In genomic region chr16:51953541-51953940, GRCh38 we compare ENCODE assay signal across 30 cellular contexts.
"Had no signal": no experiment of that assay in that cellular context is flagged by ENCODE, and none has a peak within 500 bp of the region (broad histone marks: within the 10 kb centered on the region; RNA-seq: fewer than 3 reads in every experiment).

No MANE protein-coding gene starts in this region.

- H3K9me3 Mint-ChIP-seq: natural killer cell, nephron, neural crest cell, type B pancreatic cell had no signal

- H3K36me3 Mint-ChIP-seq: naive thymus-derived CD4-positive, alpha-beta T cell; natural killer cell; stimulated activated memory B cell treated with anti-CD40 and anti-IgM and Interleukin-4, amounts not matched to agents 10 μg/mL and 1 μg/mL and 100 μg/mL, for 72 hours; type B pancreatic cell had no signal

- H3K4me1 Mint-ChIP-seq: naive thymus-derived CD4-positive, alpha-beta T cell; natural killer cell; stimulated activated memory B cell treated with anti-CD40 and anti-IgM and Interleukin-4, amounts not matched to agents 10 μg/mL and 1 μg/mL and 100 μg/mL, for 72 hours; stimulated activated naive CD8-positive, alpha-beta T cell treated with anti-CD3 and anti-CD28 coated beads, Interleukin-15, amount 100 ng/mL, for 72 hours had no signal

- H3K9me3 ChIP-seq: neutrophil, pancreas, prostate gland, right atrium auricular region, right lobe of liver, sigmoid colon, suprapubic skin, testis, tibial artery, transverse colon, upper lobe of right lung, uterus had no signal

- H3K36me3 ChIP-seq: neutrophil, pancreas, prostate gland, right atrium auricular region, right lobe of liver, sigmoid colon, suprapubic skin, tibial artery, transverse colon, upper lobe of right lung, uterus had no signal

- DNase-seq: naive thymus-derived CD4-positive, alpha-beta T cell; natural killer cell; nucleus accumbens; pancreas; retina; right lobe of liver; sigmoid colon; small intestine; stimulated activated CD4-positive, alpha-beta T cell treated with anti-CD3 and anti-CD28 coated beads, Interleukin-12 subunit alpha, Interleukin-12 subunit beta, amount 100 ng/mL, for 4 hours; stimulated activated CD4-positive, alpha-beta T cell treated with anti-CD3 and anti-CD28 coated beads, Interleukin-1b, Interleukin-23, amount 100 ng/mL, for 48 hours; stimulated activated CD4-positive, alpha-beta T cell treated with anti-CD3 and anti-CD28 coated beads, Interleukin-4, amount 100 ng/mL, for 1 hour; stimulated activated CD4-positive, alpha-beta T cell treated with anti-CD3 and anti-CD28 coated beads, Interleukin-4, amount 100 ng/mL, for 4 hours; stimulated activated CD8-positive, alpha-beta memory T cell treated with anti-CD3 and anti-CD28 coated beads, Interleukin-4, amount 100 ng/mL, for 48 hours; stimulated activated naive CD4-positive, alpha-beta T cell; stimulated activated naive CD8-positive, alpha-beta T cell treated with anti-CD3 and anti-CD28 coated beads, Interleukin-15, amount 100 ng/mL, for 72 hours; stimulated activated naive CD8-positive, alpha-beta T cell treated with anti-CD3 and anti-CD28 coated beads, Interleukin-15, Interleukin-2, amounts not matched to agents 100 U/mL and 50 U/mL, for 24 hours; substantia nigra; testis; tibial artery; transverse colon; upper lobe of right lung; uterus had no signal

- H3K4me3 Mint-ChIP-seq: naive thymus-derived CD4-positive, alpha-beta T cell; natural killer cell; nephron; neural crest cell; stimulated activated memory B cell treated with anti-CD40 and anti-IgM and Interleukin-4, amounts not matched to agents 10 μg/mL and 1 μg/mL and 100 μg/mL, for 72 hours; stimulated activated naive CD8-positive, alpha-beta T cell treated with anti-CD3 and anti-CD28 coated beads, Interleukin-15, amount 100 ng/mL, for 72 hours; type B pancreatic cell had no signal

- ATAC-seq: naive thymus-derived CD4-positive, alpha-beta T cell; natural killer cell; pancreas; right lobe of liver; stimulated activated memory B cell treated with anti-CD40 and anti-IgM and Interleukin-4, amounts not matched to agents 10 μg/mL and 1 μg/mL and 100 μg/mL, for 72 hours; stimulated activated naive CD8-positive, alpha-beta T cell treated with anti-CD3 and anti-CD28 coated beads, Interleukin-15, amount 100 ng/mL, for 72 hours; stimulated activated naive CD8-positive, alpha-beta T cell treated with anti-CD3 and anti-CD28 coated beads, Interleukin-15, Interleukin-2, amounts not matched to agents 100 U/mL and 50 U/mL, for 24 hours; upper lobe of right lung had no signal

- H3K4me3 ChIP-seq: pancreas, prostate gland, right atrium auricular region, right lobe of liver, sigmoid colon, suprapubic skin, testis, tibial artery, transverse colon, upper lobe of right lung, uterus had no signal

- H3K27ac ChIP-seq: neutrophil, pancreas, right atrium auricular region, right lobe of liver, sigmoid colon, suprapubic skin, testis, tibial artery, upper lobe of right lung, uterus had no signal

- H3K4me1 ChIP-seq: pancreas, prostate gland, right atrium auricular region, right lobe of liver, sigmoid colon, suprapubic skin, testis, tibial artery, transverse colon, upper lobe of right lung, uterus had no signal

- H3K27me3 ChIP-seq: neutrophil, pancreas, right atrium auricular region, right lobe of liver, sigmoid colon, testis, tibial artery, transverse colon, uterus had no signal

- FAIRE-seq: pancreas, small intestine had no signal

- H3K27me3 Mint-ChIP-seq: naive thymus-derived CD4-positive, alpha-beta T cell; stimulated activated memory B cell treated with anti-CD40 and anti-IgM and Interleukin-4, amounts not matched to agents 10 μg/mL and 1 μg/mL and 100 μg/mL, for 72 hours; stimulated activated naive CD8-positive, alpha-beta T cell treated with anti-CD3 and anti-CD28 coated beads, Interleukin-15, amount 100 ng/mL, for 72 hours had no signal

- H3K27ac Mint-ChIP-seq: naive thymus-derived CD4-positive, alpha-beta T cell; natural killer cell; stimulated activated memory B cell treated with anti-CD40 and anti-IgM and Interleukin-4, amounts not matched to agents 10 μg/mL and 1 μg/mL and 100 μg/mL, for 72 hours; stimulated activated naive CD8-positive, alpha-beta T cell treated with anti-CD3 and anti-CD28 coated beads, Interleukin-15, amount 100 ng/mL, for 72 hours; type B pancreatic cell had no signal
